ENCODE assay signal across 8 cellular contexts in genomic region chr12:131828671-131829350, GRCh38. TPM values are rescaled to one million over a fixed set of nuclear protein-coding genes. Genes with fewer than 3 reads are reported as not detected.
DNase-seq lines count a peak whose midpoint lies in the region; ATAC-seq and TF ChIP-seq lines count a peak whose summit lies in the region.

No MANE protein-coding gene starts in this region.

- H2AFZ ChIP-seq in MM.1S (ENCODE audit: low read length) = no peak overlapping the region

- H3K4me1 Mint-ChIP-seq in activated naive CD8-positive, alpha-beta T cell treated with anti-CD3 and anti-CD28 coated beads for 36 hours = peaks cover 11% of the 10 kb centered on the region
- peaks cover 21% of the 10 kb centered on the region for H3K4me1 Mint-ChIP-seq in stimulated activated naive CD8-positive, alpha-beta T cell treated with anti-CD3 and anti-CD28 coated beads, Interleukin-15, amount 100 ng/mL, for 72 hours

- H3K4me3 Mint-ChIP-seq in activated naive CD8-positive, alpha-beta T cell treated with anti-CD3 and anti-CD28 coated beads for 36 hours = peak overlapping the region; percentile 51
- H3K4me3 Mint-ChIP-seq in stimulated activated naive CD8-positive, alpha-beta T cell treated with anti-CD3 and anti-CD28 coated beads, Interleukin-15, amount 100 ng/mL, for 72 hours = peak overlapping the region; percentile 62 to 78

- H3K36me3 ChIP-seq in HEK293 (ENCODE audit: control insufficient read depth in 2 of 2, insufficient read depth in 1 of 2, low read length in 2 of 2) (no peaks in the 10 kb centered on the region), MM.1S (replicated peaks; ENCODE audit: insufficient read depth, low read length) (no peaks in the 10 kb centered on the region)

- H3K9ac ChIP-seq in MM.1S (ENCODE audit: low read length) = no peak overlapping the region

- no peak overlapping the region for H3K4me2 ChIP-seq in MM.1S (ENCODE audit: low read depth, low read length)

- peaks cover 6% of the 10 kb centered on the region; the same call in 1 of the 2 replicates for H3K4me1 ChIP-seq in HEK293 (ENCODE audit: control insufficient read depth, insufficient read depth, low read length)
- no peaks in the 10 kb centered on the region for H3K4me1 ChIP-seq in MM.1S (ENCODE audit: low read length)

- peaks cover 25% of the 10 kb centered on the region for H3K27me3 ChIP-seq in MM.1S (replicated peaks; ENCODE audit: insufficient read depth, low read length)

- POLR2A ChIA-PET in HEK293 (lab: Yijun Ruan, JAX) = interaction anchor here (0.6 to 2.3 kb wide), 2 partner anchors 101 to 948 kb away, joined by 4 to 7 read pairs; no protein-coding TSS in a partner anchor

- ATAC-seq in stimulated activated naive CD8-positive, alpha-beta T cell treated with anti-CD3 and anti-CD28 coated beads, Interleukin-15, amount 100 ng/mL, for 72 hours = peak; percentile 41

- H3K36me3 Mint-ChIP-seq in activated naive CD8-positive, alpha-beta T cell treated with anti-CD3 and anti-CD28 coated beads for 36 hours = no peaks in the 10 kb centered on the region

- no peak overlapping the region; the same call in 1 of the 2 replicates for H3K27ac ChIP-seq in HEK293 (ENCODE audit: extremely low read depth, low read depth, low read length)
- no peak overlapping the region for H3K27ac ChIP-seq in MM.1S (ENCODE audit: low read length)

- no peaks in the 10 kb centered on the region for H3K9me2 ChIP-seq in MM.1S (replicated peaks; ENCODE audit: insufficient read depth, low read length)

- no peak overlapping the region for H3K27ac Mint-ChIP-seq in activated naive CD8-positive, alpha-beta T cell treated with anti-CD3 and anti-CD28 coated beads for 36 hours
- H3K27ac Mint-ChIP-seq in stimulated activated naive CD8-positive, alpha-beta T cell treated with anti-CD3 and anti-CD28 coated beads, Interleukin-15, amount 100 ng/mL, for 72 hours = no peak overlapping the region

- no peaks in the 10 kb centered on the region for H4K20me1 ChIP-seq in MM.1S (ENCODE audit: insufficient read depth, low read length)

- CTCF ChIA-PET in HEK293 (lab: Yijun Ruan, JAX) = interaction anchor here (0.5 to 0.6 kb wide), 2 partner anchors 38 to 100 kb away, joined by 3 read pairs; no protein-coding TSS in a partner anchor

- H3F3A ChIP-seq in MM.1S (ENCODE audit: insufficient read depth, low read length) = no peaks in the 10 kb centered on the region

- H3K27me3 Mint-ChIP-seq in activated naive CD8-positive, alpha-beta T cell treated with anti-CD3 and anti-CD28 coated beads for 36 hours = peaks cover 66% of the 10 kb centered on the region
- H3K27me3 Mint-ChIP-seq in stimulated activated naive CD8-positive, alpha-beta T cell treated with anti-CD3 and anti-CD28 coated beads, Interleukin-15, amount 100 ng/mL, for 72 hours = peaks cover 74% of the 10 kb centered on the region

- TF ChIP-seq CTCF in AG09309 (IDR thresholded peaks at IDR 0.05; ENCODE audit: control insufficient read depth, insufficient read depth, low read depth, low read length, missing control alignments) (no peak), HEK293 (tag by site-specific recombination; IDR thresholded peaks at IDR 0.05) (no peak), MM.1S (IDR thresholded peaks at IDR 0.05; ENCODE audit: low read length) (no peak)

- no peaks in the 10 kb centered on the region for H3K9me3 ChIP-seq in HEK293 (ENCODE audit: control insufficient read depth, insufficient read depth, low read depth, low read length)
- H3K9me3 ChIP-seq in MM.1S (replicated peaks; ENCODE audit: insufficient read depth, low read length) = no peaks in the 10 kb centered on the region

- no peaks in the 10 kb centered on the region for H3K9me3 Mint-ChIP-seq in activated naive CD8-positive, alpha-beta T cell treated with anti-CD3 and anti-CD28 coated beads for 36 hours
- H3K9me3 Mint-ChIP-seq in stimulated activated naive CD8-positive, alpha-beta T cell treated with anti-CD3 and anti-CD28 coated beads, Interleukin-15, amount 100 ng/mL, for 72 hours = no peaks in the 10 kb centered on the region

- H3K4me3 ChIP-seq in AG09309 (ENCODE audit: control insufficient read depth, low read depth, low read length) (peak overlapping the region; percentile 91), HEK293 (ENCODE audit: low read depth, low read length) (peak overlapping the region; percentile 35), MM.1S (ENCODE audit: low read length) (no peak overlapping the region)

- H3K79me2 ChIP-seq in MM.1S (ENCODE audit: low read length) = no peaks in the 10 kb centered on the region

- DNase-seq in AG09309 (ENCODE audit: low read depth) (no peak), iPS-NIHi7 (ENCODE audit: extremely low spot score) (peak; percentile 54), activated gamma-delta T cell (lab: John Stamatoyannopoulos, UW) (no peak), NCI-H2196 (lab: John Stamatoyannopoulos, UW; ENCODE audit: unreplicated experiment) (no peak), MM.1S (no peak)
- no peak for DNase-seq in activated naive CD8-positive, alpha-beta T cell treated with anti-CD3 and anti-CD28 coated beads for 36 hours
- DNase-seq in stimulated activated naive CD8-positive, alpha-beta T cell treated with anti-CD3 and anti-CD28 coated beads, Interleukin-15, amount 100 ng/mL, for 72 hours = peak in 1 of 2 donors; percentile 29

TF ChIP-seq in HEK293, 187 proteins besides CTCF, POLR2A, EP300 and RAD21 (continues in another document):
- TF ChIP-seq ZNF174 (tag by site-specific recombination; IDR thresholded peaks at IDR 0.05) (0 out of 2 replicates have a peak, but pooled peaks have one; percentile 48), ZNF202 (tag by site-specific recombination; IDR thresholded peaks at IDR 0.05; ENCODE audit: borderline replicate concordance) (no peak), SP7 (tag by site-specific recombination; IDR thresholded peaks at IDR 0.05) (no peak), ZFP41 (tag by site-specific recombination; IDR thresholded peaks at IDR 0.05; ENCODE audit: borderline replicate concordance) (no peak), ZSCAN30 (tag by site-specific recombination; IDR thresholded peaks at IDR 0.05) (peak; percentile 40; the same call in 1 of the 2 replicates), HIC1 (tag by site-specific recombination; IDR thresholded peaks at IDR 0.05) (peak; percentile 77), ZNF335 (tag by site-specific recombination; conservative IDR thresholded peaks at IDR 0.05) (peak; percentile 30; the same call in 1 of the 2 replicates), ZNF621 (tag by site-specific recombination; IDR thresholded peaks at IDR 0.05) (no peak), HOXC10 (CRISPR knock-in tag; IDR thresholded peaks at IDR 0.05) (no peak), AEBP2 (tag by site-specific recombination; IDR thresholded peaks at IDR 0.05; ENCODE audit: borderline replicate concordance) (no peak), ZNF555 (tag by site-specific recombination; conservative IDR thresholded peaks at IDR 0.05) (no peak), ZNF114 (tag by site-specific recombination; IDR thresholded peaks at IDR 0.05) (no peak), KLF8 (tag by site-specific recombination; IDR thresholded peaks at IDR 0.05) (peak; percentile 26; the same call in 1 of the 2 replicates)

RNA-seq across cellular contexts. Expression of gene MMP17, which starts 0.6 kb away (rescaled TPM):
- total RNA-seq in activated naive CD8-positive, alpha-beta T cell treated with anti-CD3 and anti-CD28 coated beads for 36 hours = under 1 TPM in 1 of 2 experiments, not detected in 1; 0.32 TPM
